In genomic region chr4:48938831-48939230, GRCh38 we compare ENCODE assay signal across 30 cellular contexts. TPM values are rescaled to one million over a fixed set of nuclear protein-coding genes. Genes with fewer than 3 reads are reported as not detected.
"Had no signal": no experiment of that assay in that cellular context is flagged by ENCODE, and none has a peak within 500 bp of the region (broad histone marks: within the 10 kb centered on the region; RNA-seq: fewer than 3 reads in every experiment).

No MANE protein-coding gene starts in this region.

- DNase-seq: activated CD4-positive, alpha-beta T cell treated with anti-CD3 and anti-CD28 coated beads for 1 hour; activated CD4-positive, alpha-beta T cell treated with anti-CD3 and anti-CD28 coated beads for 48 hours; activated CD4-positive, alpha-beta T cell treated with anti-CD3 and anti-CD28 coated beads, Interleukin-2, amount 50 U/mL, for 4 hours; activated CD4-positive, CD25-positive, alpha-beta regulatory T cell; activated CD8-positive, alpha-beta T cell treated with anti-CD3 and anti-CD28 coated beads, Interleukin-2, amount 10 ng/mL, durations not matched to agents 7 days and 5 days; activated gamma-delta T cell; activated naive CD4-positive, alpha-beta T cell treated with Interleukin-2 at 50 U/mL for 16 hours; activated naive CD8-positive, alpha-beta T cell treated with anti-CD3 and anti-CD28 coated beads, Interleukin-2, amount 10 ng/mL, durations not matched to agents 7 days and 5 days; activated T-cell treated with anti-CD3 and anti-CD28 coated beads, Interleukin-2, amount 50 U/mL, for 24 hours; amygdala; NCI-H1105; NCI-H1417 treated with DMSO at 0.1 percent for 48 hours; NCI-H187 treated with DMSO at 0.1 percent for 48 hours; NCI-H2081; NCI-H2171 treated with DMSO at 0.1 percent for 48 hours; NCI-H2227 treated with DMSO at 0.1 percent for 48 hours; NCI-H446; NCI-H510A treated with DMSO at 0.1 percent for 48 hours; PC-9; SHP77; SJCRH30; T1000; WERI-Rb-1 had no signal

- H3K4me3 ChIP-seq: ascending aorta, PC-9, SJCRH30, SK-N-MC had no signal

- H3K27ac ChIP-seq: ascending aorta, SJCRH30, SK-N-MC, WERI-Rb-1 had no signal

- H3K36me3 ChIP-seq: ascending aorta, SJCRH30, WERI-Rb-1 had no signal

- H3K27me3 ChIP-seq: ascending aorta, SJCRH30 had no signal

RNA-seq across cellular contexts. Expression of gene CWH43, which starts 47.2 kb away (rescaled TPM):
- total RNA-seq: activated CD8-positive, alpha-beta T cell treated with anti-CD3 and anti-CD28 coated beads, Interleukin-2, amount 10 ng/mL, durations not matched to agents 7 days and 5 days; activated naive CD8-positive, alpha-beta T cell treated with anti-CD3 and anti-CD28 coated beads, Interleukin-2, amount 10 ng/mL, durations not matched to agents 7 days and 5 days; activated T-helper 2 cell treated with anti-CD3 and anti-CD28 coated beads, Interferon-gamma antibody, Interleukin-2, Interleukin-4, amounts not matched to agents 10 μg/mL and 5 μg/mL and 100 μg/mL, durations not matched to agents 14 hours and 24 hours and 36 hours; ascending aorta; cardiac septum; M059J; PC-9; SJCRH30; T-helper 1 cell treated with Interleukin-12 subunit alpha and Interleukin-12 subunit beta and Interleukin-4 antibody, amounts not matched to agents 30 ng/mL and 1 ng/mL, for 36 hours; T-helper 2 cell treated with Interferon-gamma antibody and Interleukin-4, amounts not matched to agents 100 ng/mL and 5 ng/mL, for 36 hours had no signal
